Comparison of ENCODE assay signal across 14 cellular contexts in genomic region chr6:39452306-39452705, GRCh38.
A peak's percentile ranks its signal among the peaks of the same experiment; 100 is the strongest.
DNase-seq lines count a peak whose midpoint lies in the region; ATAC-seq and TF ChIP-seq lines count a peak whose summit lies in the region.
"Had no signal": no experiment of that assay in that cellular context is flagged by ENCODE, and none has a peak within 500 bp of the region (broad histone marks: within the 10 kb centered on the region; RNA-seq: fewer than 3 reads in every experiment).

No MANE protein-coding gene starts in this region.

- H3K27ac ChIP-seq in OCI-LY3 (ENCODE audit: low read length) (peak overlapping the region; percentile 62), aorta (ENCODE audit: low read depth in 1 of 2, low read length in 2 of 2) (no peak overlapping the region)
- H3K27ac ChIP-seq in CD4-positive, alpha-beta T cell (ENCODE audit: low read depth, low read length), result no peak overlapping the region
- H3K27ac ChIP-seq: thyroid gland, VCaP had no signal

- peak; percentile 11 for DNase-seq in activated CD4-positive, alpha-beta T cell treated with anti-CD3 and anti-CD28 coated beads for 36 hours
- DNase-seq in activated CD4-positive, alpha-beta T cell treated with anti-CD3 and anti-CD28 coated beads, Interleukin-2, amount 50 U/mL, for 48 hours, result no peak
- DNase-seq in fibroblast of gingiva (ENCODE audit: low read depth) (peak; percentile 15), aorta (no peak), AML-193 (lab: John Stamatoyannopoulos, UW) (no peak)
- DNase-seq in CD4-positive, alpha-beta T cell, result no peak
- DNase-seq: activated CD8-positive, alpha-beta memory T cell treated with anti-CD3 and anti-CD28 coated beads, Interleukin-2, amount 50 U/mL, for 48 hours; NCI-H1417; SIG-M5; thyroid gland had no signal

- H3K9ac ChIP-seq in OCI-LY3 (ENCODE audit: low read length) (peak overlapping the region; percentile 34; the same call in 1 of the 2 replicates), skeletal muscle satellite cell (ENCODE audit: low read depth, low read length) (no peak overlapping the region)

- H3K36me3 ChIP-seq in OCI-LY3 (replicated peaks; ENCODE audit: low read depth, low read length), result peaks cover 2% of the 10 kb centered on the region
- no peaks in the 10 kb centered on the region for H3K36me3 ChIP-seq in skeletal muscle satellite cell (ENCODE audit: insufficient read depth, low read length)
- no peaks in the 10 kb centered on the region for H3K36me3 ChIP-seq in aorta (ENCODE audit: control insufficient read depth in 1 of 2, insufficient read depth in 2 of 2, low read length in 1 of 2)
- H3K36me3 ChIP-seq: HAP-1, thyroid gland had no signal

- H3K36me3 Mint-ChIP-seq in activated CD4-positive, alpha-beta T cell treated with anti-CD3 and anti-CD28 coated beads for 36 hours (ENCODE audit: low read depth), result peaks cover 4% of the 10 kb centered on the region
- H3K36me3 Mint-ChIP-seq in CD4-positive, alpha-beta T cell (ENCODE audit: low read depth), result no peaks in the 10 kb centered on the region

- intact Hi-C loops in activated CD4-positive, alpha-beta T cell treated with anti-CD3 and anti-CD28 coated beads for 36 hours (cut with DNase I, micrococcal nuclease), result no loop called here
- intact Hi-C loops in CD4-positive, alpha-beta T cell (cut with DNase I, micrococcal nuclease), result no loop called here
- intact Hi-C loops in aorta (cut with DNase I), result no loop called here

- WGBS in aorta, 2 donors, result 83% methylated on average over 2 of the region's 2 CpGs

- H3K4me3 ChIP-seq in OCI-LY3 (ENCODE audit: low read length) (peak overlapping the region; percentile 10; the same call in 1 of the 2 replicates), skeletal muscle satellite cell (ENCODE audit: low read length) (no peak overlapping the region), aorta (ENCODE audit: low read length in 2 of 2) (no peak overlapping the region)
- H3K4me3 ChIP-seq: HAP-1, thyroid gland had no signal

- H3K4me1 ChIP-seq in OCI-LY3 (ENCODE audit: low read length), result peaks cover 22% of the 10 kb centered on the region
- H3K4me1 ChIP-seq in skeletal muscle satellite cell (ENCODE audit: control insufficient read depth, insufficient read depth, low read length), result peaks cover 18% of the 10 kb centered on the region
- no peaks in the 10 kb centered on the region for H3K4me1 ChIP-seq in aorta (ENCODE audit: control insufficient read depth in 1 of 2, insufficient read depth in 2 of 2, low read length in 2 of 2)
- H3K4me1 ChIP-seq: HAP-1, thyroid gland had no signal

- CTCF ChIA-PET in activated CD4-positive, alpha-beta T cell treated with anti-CD3 and anti-CD28 coated beads for 36 hours (lab: Charles Lee), result interaction anchor here (0.6 kb wide), 1 partner anchor 470 kb away, joined by 3 read pairs; no protein-coding TSS in a partner anchor
- CTCF ChIA-PET in CD4-positive, alpha-beta T cell (lab: Charles Lee), result no interaction called here

- peaks cover 7% of the 10 kb centered on the region for H3K4me1 Mint-ChIP-seq in activated CD4-positive, alpha-beta T cell treated with anti-CD3 and anti-CD28 coated beads for 36 hours
- no peaks in the 10 kb centered on the region for H3K4me1 Mint-ChIP-seq in CD4-positive, alpha-beta T cell (ENCODE audit: low read depth)

- no peaks in the 10 kb centered on the region for H3K79me2 ChIP-seq in OCI-LY3 (ENCODE audit: low read length)

- TF ChIP-seq CTCF in OCI-LY3 (IDR thresholded peaks at IDR 0.05; ENCODE audit: low read depth, low read length), result no peak
- TF ChIP-seq CTCF in CD4-positive, alpha-beta T cell (IDR thresholded peaks at IDR 0.05), result no peak

- no peak overlapping the region for H3K27ac Mint-ChIP-seq in activated CD4-positive, alpha-beta T cell treated with anti-CD3 and anti-CD28 coated beads for 36 hours
- H3K27ac Mint-ChIP-seq in CD4-positive, alpha-beta T cell, result no peak overlapping the region

- H3K9me3 ChIP-seq in OCI-LY3 (ENCODE audit: insufficient read depth, low read length) (peaks cover 7% of the 10 kb centered on the region), skeletal muscle satellite cell (replicated peaks; ENCODE audit: low read length) (no peaks in the 10 kb centered on the region), aorta (ENCODE audit: control insufficient read depth, low read length) (no peaks in the 10 kb centered on the region)
- no peaks in the 10 kb centered on the region for H3K9me3 ChIP-seq in CD4-positive, alpha-beta T cell (ENCODE audit: control insufficient read depth, low read length)
- H3K9me3 ChIP-seq: HAP-1, thyroid gland had no signal

- no peaks in the 10 kb centered on the region for H4K20me1 ChIP-seq in OCI-LY3 (ENCODE audit: insufficient read depth, low read length)

- no peak overlapping the region for H3K4me3 Mint-ChIP-seq in activated CD4-positive, alpha-beta T cell treated with anti-CD3 and anti-CD28 coated beads for 36 hours
- no peak overlapping the region for H3K4me3 Mint-ChIP-seq in CD4-positive, alpha-beta T cell

- H3K4me2 ChIP-seq in OCI-LY3 (ENCODE audit: low read length) (peak overlapping the region; percentile 54), skeletal muscle satellite cell (ENCODE audit: low read length) (peak overlapping the region; percentile 42)

- ATAC-seq in activated CD4-positive, alpha-beta T cell treated with anti-CD3 and anti-CD28 coated beads for 36 hours, result peak; percentile 39
- no peak for ATAC-seq in CD4-positive, alpha-beta T cell (ENCODE audit: poor library complexity)
- no peak for ATAC-seq in aorta (ENCODE audit: low FRiP score)

- peaks cover 7% of the 10 kb centered on the region for H3K9me3 Mint-ChIP-seq in activated CD4-positive, alpha-beta T cell treated with anti-CD3 and anti-CD28 coated beads for 36 hours (ENCODE audit: low read depth)
- no peaks in the 10 kb centered on the region for H3K9me3 Mint-ChIP-seq in CD4-positive, alpha-beta T cell

- H2AFZ ChIP-seq in OCI-LY3 (ENCODE audit: low read depth, low read length), result peak overlapping the region; percentile 45

- no peaks in the 10 kb centered on the region for H3K27me3 ChIP-seq in OCI-LY3 (ENCODE audit: low read depth, low read length)
- H3K27me3 ChIP-seq in skeletal muscle satellite cell (ENCODE audit: control insufficient read depth, insufficient read depth, low read length), result no peaks in the 10 kb centered on the region
- H3K27me3 ChIP-seq in CD4-positive, alpha-beta T cell (ENCODE audit: control insufficient read depth, insufficient read depth, low read length), result peaks cover 10% of the 10 kb centered on the region
- H3K27me3 ChIP-seq in aorta (ENCODE audit: control insufficient read depth in 1 of 2, insufficient read depth in 2 of 2, low read length in 1 of 2), result no peaks in the 10 kb centered on the region
- H3K27me3 ChIP-seq: thyroid gland had no signal

- peaks cover 23% of the 10 kb centered on the region for H3K27me3 Mint-ChIP-seq in activated CD4-positive, alpha-beta T cell treated with anti-CD3 and anti-CD28 coated beads for 36 hours
- peaks cover 45% of the 10 kb centered on the region for H3K27me3 Mint-ChIP-seq in CD4-positive, alpha-beta T cell

- POLR2A ChIA-PET in activated CD4-positive, alpha-beta T cell treated with anti-CD3 and anti-CD28 coated beads for 36 hours (lab: Charles Lee), result no interaction called here
- POLR2A ChIA-PET in CD4-positive, alpha-beta T cell (lab: Charles Lee), result no interaction called here

Comparison
In these comparisons a context has a peak if more than half of its experiments do, and no peak if none do; other contexts are left out.
1. DNase-seq: peak in activated CD4-positive, alpha-beta T cell treated with anti-CD3 and anti-CD28 coated beads for 36 hours (single experiment) and fibroblast of gingiva (single experiment); none in activated CD4-positive, alpha-beta T cell treated with anti-CD3 and anti-CD28 coated beads, Interleukin-2, amount 50 U/mL, for 48 hours (0 of 2), CD4-positive, alpha-beta T cell (0 of 10), aorta (0 of 2) and AML-193 (0 of 2).